Comparison of ENCODE assay signal across 9 cellular contexts in the genomic region with DNA sequence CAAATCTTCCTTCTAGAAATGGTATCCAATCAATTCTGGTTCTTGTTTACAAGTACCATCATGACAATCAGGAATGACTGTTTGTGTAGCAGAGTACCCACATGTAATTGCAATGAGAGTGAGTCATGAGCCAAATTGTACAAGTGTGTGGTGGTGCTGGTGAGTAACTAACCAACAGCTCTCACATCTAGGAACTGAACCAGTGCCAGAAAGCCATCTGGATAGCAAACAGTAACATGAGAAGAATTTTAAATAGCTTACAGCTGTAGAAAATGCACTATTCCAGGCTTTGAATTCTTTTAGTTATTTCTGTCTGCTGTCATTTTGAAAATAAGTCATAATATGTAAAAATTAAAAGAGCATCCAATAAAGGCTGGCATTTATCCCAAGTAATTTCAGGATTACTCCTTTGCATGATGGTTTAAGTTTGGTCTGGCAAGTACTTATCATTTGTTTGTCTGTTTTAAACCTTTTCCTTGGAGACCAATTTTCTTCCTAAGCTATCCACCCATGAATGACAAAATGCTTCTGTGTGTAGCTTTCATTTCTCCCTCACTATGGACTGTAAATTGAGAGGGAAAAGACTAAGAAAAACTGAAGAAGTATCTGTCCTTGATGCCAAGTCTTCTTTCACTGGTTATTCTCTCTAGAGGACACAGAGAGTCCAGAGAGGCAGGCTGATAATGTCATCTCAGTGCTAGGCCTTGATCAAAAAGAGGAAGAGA.
A peak's percentile ranks its signal among the peaks of the same experiment; 100 is the strongest.
DNase-seq lines count a peak whose midpoint lies in the region; ATAC-seq lines count a peak whose summit lies in the region.
"Had no signal": no experiment of that assay in that cellular context is flagged by ENCODE, and none has a peak within 500 bp of the region (broad histone marks: within the 10 kb centered on the region; RNA-seq: fewer than 3 reads in every experiment).

No MANE protein-coding gene starts in this region.

- H3K36me3 Mint-ChIP-seq in activated T-cell treated with anti-CD3 and anti-CD28 coated beads, Interleukin-2, amount 50 U/mL, for 24 hours (ENCODE audit: low read depth) = peaks cover 26% of the 10 kb centered on the region

- no peaks in the 10 kb centered on the region for H3K9me3 Mint-ChIP-seq in activated T-cell treated with anti-CD3 and anti-CD28 coated beads, Interleukin-2, amount 50 U/mL, for 24 hours
- H3K9me3 Mint-ChIP-seq: activated naive CD8-positive, alpha-beta T cell treated with anti-CD3 and anti-CD28 coated beads, Interleukin-2, amount 10 ng/mL, durations not matched to agents 7 days and 5 days had no signal

- no peak overlapping the region for H3K4me3 Mint-ChIP-seq in activated T-cell treated with anti-CD3 and anti-CD28 coated beads, Interleukin-2, amount 50 U/mL, for 24 hours
- H3K4me3 Mint-ChIP-seq: activated naive CD8-positive, alpha-beta T cell treated with anti-CD3 and anti-CD28 coated beads, Interleukin-2, amount 10 ng/mL, durations not matched to agents 7 days and 5 days had no signal

- peaks cover 47% of the 10 kb centered on the region for H3K4me1 Mint-ChIP-seq in activated T-cell treated with anti-CD3 and anti-CD28 coated beads, Interleukin-2, amount 50 U/mL, for 24 hours (ENCODE audit: low read depth)

- DNase-seq in activated T-cell treated with anti-CD3 and anti-CD28 coated beads for 24 hours (ENCODE audit: low read depth) (peak; percentile 28), NCI-H345 (lab: John Stamatoyannopoulos, UW) (peak; percentile 89), astrocyte of the hippocampus (ENCODE audit: low read depth, low spot score) (peak; percentile 99), iPS-NIHi11 (ENCODE audit: low spot score) (peak; percentile 31), smooth muscle cell of the brain vasculature (ENCODE audit: low read depth, low spot score) (peak; percentile 92)
- no peak for DNase-seq in activated T-cell treated with anti-CD3 and anti-CD28 coated beads, Interleukin-2, amount 50 U/mL, for 24 hours
- DNase-seq: activated naive CD8-positive, alpha-beta T cell treated with anti-CD3 and anti-CD28 coated beads, Interleukin-2, amount 10 ng/mL, durations not matched to agents 7 days and 5 days had no signal

- peak; percentile 82 for ATAC-seq in HG03354 (IDR thresholded peaks at IDR 0.05; ENCODE audit: poor library complexity, severe bottlenecking, unreplicated experiment)
- no peak for ATAC-seq in HG02642 (IDR thresholded peaks at IDR 0.05; ENCODE audit: poor library complexity, unreplicated experiment)

- no peak overlapping the region for H3K27ac Mint-ChIP-seq in activated T-cell treated with anti-CD3 and anti-CD28 coated beads, Interleukin-2, amount 50 U/mL, for 24 hours
- H3K27ac Mint-ChIP-seq: activated naive CD8-positive, alpha-beta T cell treated with anti-CD3 and anti-CD28 coated beads, Interleukin-2, amount 10 ng/mL, durations not matched to agents 7 days and 5 days had no signal

- no peaks in the 10 kb centered on the region for H3K27me3 Mint-ChIP-seq in activated T-cell treated with anti-CD3 and anti-CD28 coated beads, Interleukin-2, amount 50 U/mL, for 24 hours
- H3K27me3 Mint-ChIP-seq: activated naive CD8-positive, alpha-beta T cell treated with anti-CD3 and anti-CD28 coated beads, Interleukin-2, amount 10 ng/mL, durations not matched to agents 7 days and 5 days had no signal
